In the genomic region with DNA sequence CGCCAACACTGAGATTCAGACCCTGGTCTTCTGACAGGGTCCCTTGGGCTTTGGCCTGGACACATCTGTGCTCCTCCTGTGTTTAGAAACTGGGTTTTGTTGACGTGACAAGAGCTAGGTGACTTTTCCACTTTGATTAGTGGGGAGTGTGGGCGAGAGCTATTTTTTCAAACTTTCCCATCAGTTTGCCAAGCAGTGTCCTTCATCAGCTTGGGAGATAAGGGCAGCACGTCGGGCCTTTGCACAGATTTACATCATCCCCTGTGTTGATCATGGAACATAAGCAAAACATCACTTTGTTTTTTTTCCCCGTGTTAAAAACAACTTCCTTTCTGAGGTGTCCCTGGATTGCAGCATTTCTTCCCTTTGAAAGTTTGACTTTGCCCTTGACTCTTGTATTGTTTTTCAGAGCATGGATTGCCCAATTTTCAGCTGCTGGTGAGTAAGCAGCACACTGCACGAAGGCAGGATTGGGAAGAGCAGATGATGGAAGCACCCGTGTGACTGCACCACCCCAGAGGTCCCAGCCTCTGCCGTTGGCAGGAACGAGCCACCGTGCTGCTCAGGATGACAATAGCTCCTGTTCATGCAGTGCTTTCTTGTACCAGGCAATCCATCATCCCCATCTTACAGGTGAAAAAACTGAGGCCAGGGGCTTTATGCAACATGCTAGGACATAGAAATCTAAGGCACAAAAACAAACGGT, we compare ENCODE assay signal across 14 cellular contexts. TPM values are rescaled to one million over a fixed set of nuclear protein-coding genes. Genes with fewer than 3 reads are reported as not detected.
DNase-seq lines count a peak whose midpoint lies in the region; ATAC-seq and TF ChIP-seq lines count a peak whose summit lies in the region.
"Had no signal": no experiment of that assay in that cellular context is flagged by ENCODE, and none has a peak within 500 bp of the region (broad histone marks: within the 10 kb centered on the region; RNA-seq: fewer than 3 reads in every experiment).

No MANE protein-coding gene starts in this region.

- H3K9me3 ChIP-seq in liver (ENCODE audit: control insufficient read depth in 4 of 4, low read length in 3 of 4) = no peaks in the 10 kb centered on the region
- H3K9me3 ChIP-seq: SJCRH30 had no signal

- no peaks in the 10 kb centered on the region for H3K36me3 ChIP-seq in liver (ENCODE audit: control insufficient read depth in 4 of 4, insufficient read depth in 3 of 4, low read depth in 1 of 4, low read length in 3 of 4)
- H3K36me3 ChIP-seq: SJCRH30 had no signal

- TF ChIP-seq RAD21 in liver (IDR thresholded peaks at IDR 0.05) = peak; percentile 26 to 42

- H3K4me3 ChIP-seq in NB4 (ENCODE audit: low read depth, low read length) = no peak overlapping the region
- H3K4me3 ChIP-seq in liver (ENCODE audit: low read depth in 1 of 3, low read length in 3 of 3) = no peak overlapping the region
- H3K4me3 ChIP-seq: SJCRH30 had no signal

- ATAC-seq in HG03432 (IDR thresholded peaks at IDR 0.05; ENCODE audit: unreplicated experiment) = no peak

- TF ChIP-seq CTCF in NB4 (IDR thresholded peaks at IDR 0.05; ENCODE audit: low read depth, low read length) = no peak
- no peak for TF ChIP-seq CTCF in liver (IDR thresholded peaks at IDR 0.05; ENCODE audit: low read depth, low read length, missing input control)

- peaks cover 0 to 40% (median 17%) of the 10 kb centered on the region in 4 donors for H3K4me1 ChIP-seq in liver (ENCODE audit: control insufficient read depth in 4 of 4, insufficient read depth in 4 of 4, low read length in 3 of 4)

- peak overlapping the region; percentile 81 to 94 for H3K27ac ChIP-seq in liver (ENCODE audit: low read depth in 1 of 2, low read length in 2 of 2)
- H3K27ac ChIP-seq: SJCRH30 had no signal

- TF ChIP-seq POLR2A in NB4 (IDR thresholded peaks at IDR 0.05; ENCODE audit: extremely low read depth, insufficient read length) = no peak

- peak overlapping the region in 1 of 2 donors; percentile 83 for H3K9ac ChIP-seq in liver (ENCODE audit: low read depth in 1 of 2, low read length in 2 of 2)

- peak; percentile 76 for DNase-seq in Daoy (ENCODE audit: low read depth)
- DNase-seq in NB4 (ENCODE audit: low read depth) = peak; percentile 19
- peak; percentile 51 for DNase-seq in dermis blood vessel endothelial cell
- DNase-seq in NCI-H345 (lab: John Stamatoyannopoulos, UW) = no peak
- DNase-seq in GM19238 (ENCODE audit: insufficient read length, low spot score) = no peak
- no peak for DNase-seq in activated CD4-positive, alpha-beta T cell treated with anti-CD3 and anti-CD28 coated beads, Interleukin-2, amount 50 U/mL, for 4 hours
- DNase-seq: aorta; CD8-positive, alpha-beta memory T cell; erythroblast; NCI-H1105; NCI-H526 treated with DMSO at 0.1 percent for 48 hours; SJCRH30 had no signal

- H3K27me3 ChIP-seq in liver (ENCODE audit: control insufficient read depth in 4 of 4, insufficient read depth in 4 of 4, low read length in 3 of 4) = no peaks in the 10 kb centered on the region

- 30% methylated on average over 12 of the region's 12 CpGs for WGBS in liver

TF ChIP-seq in liver, 16 proteins besides CTCF, POLR2A, EP300 and RAD21:
- TF ChIP-seq GABPA (IDR thresholded peaks at IDR 0.05 in 1 of 2, conservative IDR thresholded peaks at IDR 0.05 in 1 of 2) (peak; percentile 60 to 79), SP1 (IDR thresholded peaks at IDR 0.05) (peak; percentile 98), ZBTB33 (IDR thresholded peaks at IDR 0.05) (peak; percentile 97), JUND (IDR thresholded peaks at IDR 0.05) (peak; percentile 94 to 98), MAX (IDR thresholded peaks at IDR 0.05) (peak; percentile 95), TAF1 (conservative IDR thresholded peaks at IDR 0.05) (peak; percentile 55), RXRA (IDR thresholded peaks at IDR 0.05) (peak; percentile 90 to 98), EGR1 (IDR thresholded peaks at IDR 0.05; ENCODE audit: low read depth in 2 of 2) (peak; percentile 95 to 98), FOXA2 (IDR thresholded peaks at IDR 0.05) (peak; percentile 87), HNF4A (conservative IDR thresholded peaks at IDR 0.05) (peak; percentile 96 to 97), NR2F2 (IDR thresholded peaks at IDR 0.05) (peak; percentile 65), HNF4G (IDR thresholded peaks at IDR 0.05) (peak; percentile 93), FOXA1 (IDR thresholded peaks at IDR 0.05) (peak; percentile 76), YY1 (IDR thresholded peaks at IDR 0.05) (peak; percentile 94)
- TF ChIP-seq, protein P1, sequence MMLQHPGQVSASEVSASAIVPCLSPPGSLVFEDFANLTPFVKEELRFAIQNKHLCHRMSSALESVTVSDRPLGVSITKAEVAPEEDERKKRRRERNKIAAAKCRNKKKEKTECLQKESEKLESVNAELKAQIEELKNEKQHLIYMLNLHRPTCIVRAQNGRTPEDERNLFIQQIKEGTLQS (IDR thresholded peaks at IDR 0.05) = peak; percentile 97
- TF ChIP-seq, protein P2, sequence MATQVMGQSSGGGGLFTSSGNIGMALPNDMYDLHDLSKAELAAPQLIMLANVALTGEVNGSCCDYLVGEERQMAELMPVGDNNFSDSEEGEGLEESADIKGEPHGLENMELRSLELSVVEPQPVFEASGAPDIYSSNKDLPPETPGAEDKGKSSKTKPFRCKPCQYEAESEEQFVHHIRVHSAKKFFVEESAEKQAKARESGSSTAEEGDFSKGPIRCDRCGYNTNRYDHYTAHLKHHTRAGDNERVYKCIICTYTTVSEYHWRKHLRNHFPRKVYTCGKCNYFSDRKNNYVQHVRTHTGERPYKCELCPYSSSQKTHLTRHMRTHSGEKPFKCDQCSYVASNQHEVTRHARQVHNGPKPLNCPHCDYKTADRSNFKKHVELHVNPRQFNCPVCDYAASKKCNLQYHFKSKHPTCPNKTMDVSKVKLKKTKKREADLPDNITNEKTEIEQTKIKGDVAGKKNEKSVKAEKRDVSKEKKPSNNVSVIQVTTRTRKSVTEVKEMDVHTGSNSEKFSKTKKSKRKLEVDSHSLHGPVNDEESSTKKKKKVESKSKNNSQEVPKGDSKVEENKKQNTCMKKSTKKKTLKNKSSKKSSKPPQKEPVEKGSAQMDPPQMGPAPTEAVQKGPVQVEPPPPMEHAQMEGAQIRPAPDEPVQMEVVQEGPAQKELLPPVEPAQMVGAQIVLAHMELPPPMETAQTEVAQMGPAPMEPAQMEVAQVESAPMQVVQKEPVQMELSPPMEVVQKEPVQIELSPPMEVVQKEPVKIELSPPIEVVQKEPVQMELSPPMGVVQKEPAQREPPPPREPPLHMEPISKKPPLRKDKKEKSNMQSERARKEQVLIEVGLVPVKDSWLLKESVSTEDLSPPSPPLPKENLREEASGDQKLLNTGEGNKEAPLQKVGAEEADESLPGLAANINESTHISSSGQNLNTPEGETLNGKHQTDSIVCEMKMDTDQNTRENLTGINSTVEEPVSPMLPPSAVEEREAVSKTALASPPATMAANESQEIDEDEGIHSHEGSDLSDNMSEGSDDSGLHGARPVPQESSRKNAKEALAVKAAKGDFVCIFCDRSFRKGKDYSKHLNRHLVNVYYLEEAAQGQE (IDR thresholded peaks at IDR 0.05) = peak; percentile 75

RNA-seq across cellular contexts. Expression of gene IGFBP1, which starts 6.4 kb away (rescaled TPM):
- total RNA-seq in Daoy (2014; rRNA removed; shearing (Covaris generic)) = 0.57 and 2.6 TPM in 2 replicates
- total RNA-seq in dermis blood vessel endothelial cell (0.34 and 0.47 TPM in 2 replicates), liver (10 to 100 TPM in 1 of 2 donors, 1 to 10 TPM in 1; 3.5 to 29.3 TPM)
- polyA plus RNA-seq in liver = 100 to 1,000 TPM in 1 of 2 donors, 10 to 100 TPM in 1; 97.9 to 234 TPM
- total RNA-seq: aorta; CD8-positive, alpha-beta memory T cell; SJCRH30 had no signal
- polyA plus RNA-seq: aorta; CD8-positive, alpha-beta memory T cell had no signal

RNA-seq across cellular contexts. Expression of gene CCDC201, which starts 9.0 kb away (rescaled TPM):
- not detected in 2 replicates for total RNA-seq in Daoy (2014; rRNA removed; shearing (Covaris generic))
- total RNA-seq in dermis blood vessel endothelial cell = not detected in 2 replicates
- total RNA-seq in liver = not detected
- not detected for polyA plus RNA-seq in liver
- total RNA-seq: aorta; CD8-positive, alpha-beta memory T cell; SJCRH30 had no signal
- polyA plus RNA-seq: aorta; CD8-positive, alpha-beta memory T cell had no signal

RNA-seq across cellular contexts. Expression of gene IGFBP3, which starts 39.2 kb away (rescaled TPM):
- 201 and 265 TPM in 2 replicates for total RNA-seq in Daoy (2014; rRNA removed; shearing (Covaris generic))
- 4.8 and 18.0 TPM in 2 replicates for total RNA-seq in dermis blood vessel endothelial cell
- total RNA-seq in liver = 100 to 1,000 TPM in 1 of 2 donors, 10 to 100 TPM in 1; 87.0 to 214 TPM
- polyA plus RNA-seq in liver = 100 to 1,000 TPM; 151 to 244 TPM
- total RNA-seq: SJCRH30 had no signal

Comparison
In these comparisons a context has a peak if more than half of its experiments do, and no peak if none do; other contexts are left out.
1. DNase-seq: peak in Daoy (single experiment), NB4 (single experiment) and dermis blood vessel endothelial cell (single experiment); none in NCI-H345 (single experiment), GM19238 (single experiment) and activated CD4-positive, alpha-beta T cell treated with anti-CD3 and anti-CD28 coated beads, Interleukin-2, amount 50 U/mL, for 4 hours (0 of 2).